ENCODE assay signal across 8 cellular contexts in the genomic region with DNA sequence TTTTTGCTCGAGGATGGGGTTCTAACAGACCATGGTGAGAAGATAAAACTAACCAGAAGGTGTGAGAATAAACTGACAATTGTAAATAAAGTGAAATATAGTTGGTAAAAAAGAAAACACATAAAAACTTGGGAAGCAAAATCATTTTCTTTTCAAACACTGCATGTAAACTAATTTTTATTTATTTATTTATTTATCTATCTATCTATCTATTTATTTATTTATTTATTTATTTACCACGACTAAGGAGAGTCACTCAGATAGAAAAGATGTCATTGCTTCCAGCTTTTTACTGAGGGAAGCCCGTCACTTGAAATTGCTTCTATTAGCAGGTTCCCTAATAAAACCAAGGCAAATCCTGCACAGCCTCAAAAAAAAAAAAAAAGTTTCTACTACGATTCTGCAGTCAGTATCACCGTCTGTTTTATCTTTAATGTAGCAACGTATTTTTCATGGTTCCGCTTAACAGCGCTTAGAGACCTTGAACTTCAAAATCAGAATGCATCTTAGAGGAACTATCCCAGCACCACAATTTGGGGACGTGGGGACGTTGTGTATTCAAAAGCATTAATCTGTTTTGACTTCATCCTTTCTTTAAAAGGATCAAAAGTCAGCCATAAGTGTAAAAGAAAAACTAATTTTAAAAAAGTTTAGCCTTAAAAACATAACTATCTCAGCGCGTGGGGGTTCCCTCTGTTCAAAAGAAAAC. TPM values are rescaled to one million over a fixed set of nuclear protein-coding genes. Genes with fewer than 3 reads are reported as not detected.
DNase-seq lines count a peak whose midpoint lies in the region; ATAC-seq, FAIRE-seq and TF ChIP-seq lines count a peak whose summit lies in the region.

No MANE protein-coding gene starts in this region.

- TF ChIP-seq EP300 in HepG2 (IDR thresholded peaks at IDR 0.05; ENCODE audit: low read depth in 2 of 2, low read length in 2 of 2): no peak
- TF ChIP-seq EP300 in HepG2 (CRISPR knock-in tag; IDR thresholded peaks at IDR 0.05; ENCODE audit: borderline replicate concordance): no peak

- no peaks in the 10 kb centered on the region for H3K9me3 ChIP-seq in CD4-positive, CD25-positive, alpha-beta regulatory T cell (ENCODE audit: control insufficient read depth in 2 of 2, low read length in 2 of 2)
- H3K9me3 ChIP-seq in KOPT-K1 (ENCODE audit: insufficient read depth, low read length, poor library complexity, severe bottlenecking) (no peaks in the 10 kb centered on the region), HepG2 (ENCODE audit: low read length) (no peaks in the 10 kb centered on the region), tibial artery (no peaks in the 10 kb centered on the region)

- no peak for TF ChIP-seq RAD21 in HepG2 (CRISPR knock-in tag; IDR thresholded peaks at IDR 0.05)

- peaks cover 0 to 3% (median 0%) of the 10 kb centered on the region in 7 donors for H3K9me3 Mint-ChIP-seq in CD4-positive, CD25-positive, alpha-beta regulatory T cell

- peaks cover 30% of the 10 kb centered on the region for H3K4me1 ChIP-seq in CD4-positive, CD25-positive, alpha-beta regulatory T cell (ENCODE audit: control insufficient read depth, insufficient read depth, low read length, poor library complexity, severe bottlenecking)
- H3K4me1 ChIP-seq in HepG2 (ENCODE audit: insufficient read depth, low read length) (peaks cover 9% of the 10 kb centered on the region), tibial artery (peaks cover 0 to 4% (median 0%) of the 10 kb centered on the region in 4 donors)

- no peaks in the 10 kb centered on the region for H3K36me3 ChIP-seq in CD4-positive, CD25-positive, alpha-beta regulatory T cell (ENCODE audit: control insufficient read depth, insufficient read depth, low read length)
- H3K36me3 ChIP-seq in KOPT-K1 (ENCODE audit: insufficient read depth, low read length): no peaks in the 10 kb centered on the region
- H3K36me3 ChIP-seq in HepG2 (replicated peaks in 1 of 2; ENCODE audit: control insufficient read depth in 1 of 2, insufficient read depth in 2 of 2, low read length in 2 of 2): no peaks in the 10 kb centered on the region
- no peaks in the 10 kb centered on the region for H3K36me3 ChIP-seq in tibial artery

- peaks cover 22 to 56% (median 40%) of the 10 kb centered on the region in 4 donors for H3K4me1 Mint-ChIP-seq in CD4-positive, CD25-positive, alpha-beta regulatory T cell

- H3K27ac ChIP-seq in CD4-positive, CD25-positive, alpha-beta regulatory T cell (ENCODE audit: insufficient read depth, low read length, poor library complexity, severe bottlenecking): peak overlapping the region; percentile 80
- H3K27ac ChIP-seq in KOPT-K1 (ENCODE audit: low read depth, low read length, poor library complexity, severe bottlenecking): peak overlapping the region; percentile 76
- no peak overlapping the region for H3K27ac ChIP-seq in HepG2 (ENCODE audit: extremely low read length, insufficient read depth, low read length)
- peak overlapping the region; percentile 97 to 99 for H3K27ac ChIP-seq in tibial artery

- H3K4me3 Mint-ChIP-seq in CD4-positive, CD25-positive, alpha-beta regulatory T cell: peak overlapping the region; percentile 94 to 100 (median 96)

- 37% methylated on average over 12 of the region's 12 CpGs for WGBS in HepG2 (ENCODE audit: low lambda C conversion rate)

- FAIRE-seq in HepG2 (lab: Jason Lieb, UNC): no peak

- H3K27ac Mint-ChIP-seq in CD4-positive, CD25-positive, alpha-beta regulatory T cell: peak overlapping the region; percentile 98 to 100 (median 99)

- DNase-seq in CD4-positive, CD25-positive, alpha-beta regulatory T cell: no peak
- DNase-seq in astrocyte of the hippocampus (ENCODE audit: low read depth, low spot score): peak; percentile 26
- DNase-seq in HepG2 (ENCODE audit: low spot score): no peak
- no peak for DNase-seq in tibial artery
- no peak for DNase-seq in NCI-H187 treated with DMSO at 0.1 percent for 48 hours (lab: John Stamatoyannopoulos, UW)

- H3K27me3 ChIP-seq in CD4-positive, CD25-positive, alpha-beta regulatory T cell (ENCODE audit: control insufficient read depth, insufficient read depth, low read length): peaks cover 14% of the 10 kb centered on the region
- H3K27me3 ChIP-seq in HepG2 (ENCODE audit: control insufficient read depth in 1 of 2, insufficient read depth in 2 of 2, low read length in 2 of 2) (peaks cover 4 to 34% of the 10 kb centered on the region in 2 experiments), tibial artery (no peaks in the 10 kb centered on the region)

- peak overlapping the region; percentile 89; the same call in 1 of the 2 replicates for H3K4me2 ChIP-seq in HepG2 (ENCODE audit: low read depth, low read length)

- H3K27me3 Mint-ChIP-seq in CD4-positive, CD25-positive, alpha-beta regulatory T cell: peaks cover 35% of the 10 kb centered on the region

- TF ChIP-seq POLR2A in HepG2 (IDR thresholded peaks at IDR 0.05; ENCODE audit: insufficient read depth in 1 of 2, low read depth in 2 of 2, low read length in 2 of 2): no peak

- BruUV-seq in HepG2 (replicated peaks; lab: Mats Ljungman, UMichigan): no TSS peak

- in situ Hi-C loops in HepG2 (cut with HindIII; ENCODE audit: extremely low pct_ligation_motif_present, low pct_unique_long_range_greater_than_20kb): no loop called here

- H3K9ac ChIP-seq in HepG2 (ENCODE audit: insufficient read depth, low read depth, low read length): no peak overlapping the region

- TF ChIP-seq CTCF in HepG2 (CRISPR knock-in tag; IDR thresholded peaks at IDR 0.05): no peak
- TF ChIP-seq CTCF in tibial artery (IDR thresholded peaks at IDR 0.05): no peak

- intact Hi-C loops in HepG2 (cut with micrococcal nuclease; ENCODE audit: unreplicated experiment) (no loop called here), tibial artery (cut with DNase I; ENCODE audit: low total_unique reads) (loop anchor here (5.0 to 10.0 kb wide), 2 partner anchors 66 to 184 kb away; a partner anchor contains a TSS)

- CTCF ChIA-PET in HepG2 (lab: Yijun Ruan, JAX; ENCODE audit: low intra/inter-chr PET ratio, low total read pairs): no interaction called here

- peak overlapping the region; percentile 94 for H3K4me3 ChIP-seq in CD4-positive, CD25-positive, alpha-beta regulatory T cell (ENCODE audit: low read depth, low read length)
- H3K4me3 ChIP-seq in HepG2 (replicated peaks in 1 of 3; ENCODE audit: insufficient read depth in 1 of 3, low read depth in 2 of 3, low read length in 3 of 3): peak overlapping the region in 1 of 3 experiments; percentile 56; a peak in 1 of 6 replicates
- peak overlapping the region; percentile 66 to 89 for H3K4me3 ChIP-seq in tibial artery

- H3K36me3 Mint-ChIP-seq in CD4-positive, CD25-positive, alpha-beta regulatory T cell: no peaks in the 10 kb centered on the region

- POLR2A ChIA-PET in HepG2 (lab: Yijun Ruan, JAX): no interaction called here

- H4K20me1 ChIP-seq in HepG2 (ENCODE audit: insufficient read depth, low read length): no peaks in the 10 kb centered on the region

- no peaks in the 10 kb centered on the region for H3K79me2 ChIP-seq in HepG2 (ENCODE audit: insufficient read depth, low read length)

- no peak overlapping the region for H2AFZ ChIP-seq in HepG2 (ENCODE audit: low read length)

- ATAC-seq in CD4-positive, CD25-positive, alpha-beta regulatory T cell (ENCODE audit: low read depth in 2 of 2): no peak
- no peak for ATAC-seq in HepG2
- no peak for ATAC-seq in GM19397 (IDR thresholded peaks at IDR 0.05; ENCODE audit: unreplicated experiment)
- no peak for ATAC-seq in HG02588 (IDR thresholded peaks at IDR 0.05; ENCODE audit: unreplicated experiment)

TF ChIP-seq in HepG2, 621 proteins besides CTCF, POLR2A, EP300 and RAD21 (continues in another document):
- TF ChIP-seq ZNF3 (CRISPR knock-in tag; IDR thresholded peaks at IDR 0.05): no peak
- TF ChIP-seq ZFY (CRISPR knock-in tag; IDR thresholded peaks at IDR 0.05): no peak
- TF ChIP-seq, protein P1, sequence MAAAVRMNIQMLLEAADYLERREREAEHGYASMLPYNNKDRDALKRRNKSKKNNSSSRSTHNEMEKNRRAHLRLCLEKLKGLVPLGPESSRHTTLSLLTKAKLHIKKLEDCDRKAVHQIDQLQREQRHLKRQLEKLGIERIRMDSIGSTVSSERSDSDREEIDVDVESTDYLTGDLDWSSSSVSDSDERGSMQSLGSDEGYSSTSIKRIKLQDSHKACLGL (CRISPR knock-in tag; IDR thresholded peaks at IDR 0.05): no peak
- TF ChIP-seq SMYD3 (CRISPR knock-in tag; IDR thresholded peaks at IDR 0.05): no peak
- TF ChIP-seq TCF12 (IDR thresholded peaks at IDR 0.05): no peak
- no peak for TF ChIP-seq TCF12 (CRISPR knock-in tag; IDR thresholded peaks at IDR 0.05)
- no peak for TF ChIP-seq RFX3 (CRISPR knock-in tag; IDR thresholded peaks at IDR 0.05)
- no peak for TF ChIP-seq CHD4 (IDR thresholded peaks at IDR 0.05; ENCODE audit: borderline replicate concordance, low read length)
- TF ChIP-seq BHLHE40 (IDR thresholded peaks at IDR 0.05; ENCODE audit: low read length): no peak
- no peak for TF ChIP-seq POLR2AphosphoS5 (IDR thresholded peaks at IDR 0.05; ENCODE audit: low read depth, low read length)
- TF ChIP-seq JUND (CRISPR knock-in tag; IDR thresholded peaks at IDR 0.05): no peak

RNA-seq across cellular contexts. Expression of a gene that starts 33.2 kb away (rescaled TPM):
- not detected for total RNA-seq in CD4-positive, CD25-positive, alpha-beta regulatory T cell
- not detected for polyA plus RNA-seq in CD4-positive, CD25-positive, alpha-beta regulatory T cell
- not detected in 2 replicates for total RNA-seq in HepG2 (2016; rRNA removed; fragmentation: Illumina TruSeq; extraction: Trizol)
- total RNA-seq in HepG2 (2016; cell fraction: cytosol; rRNA removed; fragmentation: Illumina TruSeq; extraction: Trizol; ENCODE audit: low read depth): not detected in 2 replicates
- not detected in 2 replicates for total RNA-seq in HepG2 (2016; cell fraction: insoluble cytoplasmic fraction; rRNA removed; fragmentation: Illumina TruSeq; extraction: Trizol)
- total RNA-seq in HepG2 (2016; cell fraction: membrane; rRNA removed; fragmentation: Illumina TruSeq; extraction: Trizol): not detected in 2 replicates
- total RNA-seq in HepG2 (2016; cell fraction: nucleus; rRNA removed; fragmentation: Illumina TruSeq; extraction: Trizol): not detected in 2 replicates
- not detected in 2 replicates for polyA plus RNA-seq in HepG2 (2011; rRNA removed)
- not detected in 2 replicates for polyA plus RNA-seq in HepG2 (2011; cell fraction: cytosol; rRNA removed)
- not detected in 2 replicates for polyA plus RNA-seq in HepG2 (2011; cell fraction: nucleus; rRNA removed)
- polyA plus RNA-seq in HepG2 (2012): not detected in 2 replicates
- polyA plus RNA-seq in HepG2 (2016; cell fraction: cytosol; fragmentation: Illumina TruSeq; extraction: Trizol; ENCODE audit: low read depth): not detected in 2 replicates
- not detected in 2 replicates for polyA plus RNA-seq in HepG2 (2016; cell fraction: insoluble cytoplasmic fraction; fragmentation: Illumina TruSeq; extraction: Trizol; ENCODE audit: low read depth)
- polyA plus RNA-seq in HepG2 (2016; cell fraction: membrane; fragmentation: Illumina TruSeq; extraction: Trizol; ENCODE audit: low read depth): not detected in 2 replicates
- not detected in 2 replicates for polyA plus RNA-seq in HepG2 (2016; cell fraction: nucleus; fragmentation: Illumina TruSeq; extraction: Trizol; ENCODE audit: insufficient read depth, low read depth)
- polyA minus RNA-seq in HepG2 (2011; rRNA and poly(A)+ RNA removed; ENCODE audit: low replicate concordance): not detected in 2 replicates
- not detected in 2 replicates for polyA minus RNA-seq in HepG2 (2011; cell fraction: cytosol; rRNA and poly(A)+ RNA removed)
- polyA minus RNA-seq in HepG2 (2011; cell fraction: nucleus; rRNA and poly(A)+ RNA removed): not detected in 2 replicates
